In the genomic region with DNA sequence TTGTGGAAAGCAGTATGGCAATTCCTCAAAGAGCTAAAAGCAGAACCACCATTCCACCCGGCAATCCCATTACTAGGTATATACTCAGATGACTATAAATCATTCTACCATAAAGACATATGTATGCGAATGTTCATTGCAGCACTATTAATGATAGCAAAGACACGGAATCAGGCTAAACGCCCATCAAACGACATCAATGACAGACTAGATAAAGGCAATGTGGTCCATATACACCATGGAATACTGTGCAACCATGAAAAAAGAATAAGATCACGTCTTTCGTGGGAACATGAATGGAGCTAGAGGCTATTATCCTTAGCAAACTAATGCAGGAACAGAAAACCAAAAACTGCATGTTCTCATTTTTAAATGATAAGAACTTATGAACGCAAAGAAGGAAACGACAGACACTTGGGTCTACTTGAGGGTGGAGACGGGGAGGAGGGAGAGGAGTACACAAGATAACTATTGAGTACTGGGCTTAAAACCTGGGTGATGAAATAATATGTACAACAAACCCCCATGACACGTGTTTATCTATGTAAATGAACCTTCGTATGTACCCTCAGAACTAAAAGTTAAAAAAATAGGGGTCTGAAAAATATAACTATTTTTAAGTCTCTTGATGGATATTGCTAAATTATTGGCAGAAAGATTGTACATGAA, we compare ENCODE assay signal across 13 cellular contexts. TPM values are rescaled to one million over a fixed set of nuclear protein-coding genes. Genes with fewer than 3 reads are reported as not detected.
"Had no signal": no experiment of that assay in that cellular context is flagged by ENCODE, and none has a peak within 500 bp of the region (broad histone marks: within the 10 kb centered on the region; RNA-seq: fewer than 3 reads in every experiment).

No MANE protein-coding gene starts in this region.

- H3K36me3 ChIP-seq: gastroesophageal sphincter, neural progenitor cell, transverse colon had no signal

- H3K4me1 Mint-ChIP-seq: mesothelial cell of epicardium, neural progenitor cell had no signal

- H3K4me1 ChIP-seq: gastroesophageal sphincter, neural progenitor cell, transverse colon had no signal

- H3K27me3 Mint-ChIP-seq: activated B cell treated with CpG ODN at 0.5 μM for 24 hours; stimulated activated naive B cell treated with anti-CD40 and anti-IgM and Interleukin-4, amounts not matched to agents 10 μg/mL and 1 μg/mL and 100 μg/mL, for 72 hours had no signal

- H2AFZ ChIP-seq: neural progenitor cell had no signal

- H3K4me3 Mint-ChIP-seq: activated B cell treated with CpG ODN at 0.5 μM for 24 hours; mesothelial cell of epicardium; neural progenitor cell; stimulated activated naive B cell treated with anti-CD40 and anti-IgM and Interleukin-4, amounts not matched to agents 10 μg/mL and 1 μg/mL and 100 μg/mL, for 72 hours had no signal

- H3K9me3 Mint-ChIP-seq: activated B cell treated with CpG ODN at 0.5 μM for 24 hours, mesothelial cell of epicardium, neural progenitor cell had no signal

- DNase-seq: activated B cell treated with CpG ODN at 0.5 μM for 24 hours; activated CD4-positive, alpha-beta T cell treated with anti-CD3 and anti-CD28 coated beads, Interleukin-2, amount 50 U/mL, for 4 hours; activated effector memory CD4-positive, alpha-beta T cell treated with anti-CD3 and anti-CD28 coated beads, Interleukin-2, amount 50 U/mL, for 16 hours; amniotic stem cell; erythroblast; SIG-M5; stimulated activated CD4-positive, alpha-beta T cell treated with anti-CD3 and anti-CD28 coated beads, Interleukin-12 subunit alpha, Interleukin-12 subunit beta, amount 100 ng/mL, for 4 hours; stimulated activated naive B cell treated with anti-CD40 and anti-IgM and Interleukin-4, amounts not matched to agents 10 μg/mL and 1 μg/mL and 100 μg/mL, for 72 hours; transverse colon had no signal

- H3K4me3 ChIP-seq: gastroesophageal sphincter, lung, neural progenitor cell, transverse colon had no signal

- H3K27ac Mint-ChIP-seq: activated B cell treated with CpG ODN at 0.5 μM for 24 hours; mesothelial cell of epicardium; neural progenitor cell; stimulated activated naive B cell treated with anti-CD40 and anti-IgM and Interleukin-4, amounts not matched to agents 10 μg/mL and 1 μg/mL and 100 μg/mL, for 72 hours had no signal

- H3K27ac ChIP-seq: gastroesophageal sphincter, neural progenitor cell, transverse colon had no signal

- ATAC-seq: gastroesophageal sphincter; stimulated activated naive B cell treated with anti-CD40 and anti-IgM and Interleukin-4, amounts not matched to agents 10 μg/mL and 1 μg/mL and 100 μg/mL, for 72 hours had no signal

- H3K36me3 Mint-ChIP-seq: mesothelial cell of epicardium; neural progenitor cell; stimulated activated naive B cell treated with anti-CD40 and anti-IgM and Interleukin-4, amounts not matched to agents 10 μg/mL and 1 μg/mL and 100 μg/mL, for 72 hours had no signal

- H3K27me3 ChIP-seq: gastroesophageal sphincter, neural progenitor cell, transverse colon had no signal

- H3K4me2 ChIP-seq: neural progenitor cell had no signal

- H3K9me3 ChIP-seq: gastroesophageal sphincter, transverse colon had no signal

- H3K9ac ChIP-seq: neural progenitor cell had no signal

RNA-seq across cellular contexts. Expression of a gene that starts 32.0 kb away (rescaled TPM):
- total RNA-seq: mesothelial cell of epicardium had no signal
